In the genomic region with DNA sequence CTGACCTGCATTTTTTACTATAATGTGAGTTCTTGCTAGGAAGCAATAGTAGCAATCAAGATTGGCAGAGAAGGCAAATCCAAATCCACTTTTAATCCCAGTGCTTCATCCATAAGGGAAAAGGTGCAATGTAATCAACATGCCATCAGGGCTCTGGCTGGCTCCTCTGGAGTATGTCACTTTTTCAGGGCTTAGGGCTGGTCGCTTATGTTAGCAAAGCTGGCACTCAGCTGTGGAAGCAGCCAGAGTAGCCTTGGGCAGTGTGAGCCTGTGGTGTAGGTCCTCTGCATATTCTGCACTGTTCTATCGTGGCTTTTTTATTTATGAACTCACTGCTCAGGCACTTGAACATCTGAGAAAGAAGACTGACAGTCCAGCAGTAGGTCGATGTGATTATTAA, we compare ENCODE assay signal across 27 cellular contexts. TPM values are rescaled to one million over a fixed set of nuclear protein-coding genes. Genes with fewer than 3 reads are reported as not detected.
A peak's percentile ranks its signal among the peaks of the same experiment; 100 is the strongest.
DNase-seq lines count a peak whose midpoint lies in the region; ATAC-seq and TF ChIP-seq lines count a peak whose summit lies in the region.
"Had no signal": no experiment of that assay in that cellular context is flagged by ENCODE, and none has a peak within 500 bp of the region (broad histone marks: within the 10 kb centered on the region; RNA-seq: fewer than 3 reads in every experiment).

No MANE protein-coding gene starts in this region.

- no peak overlapping the region for H4K5ac ChIP-seq in IMR-90 (ENCODE audit: low read depth, low read length)

- H3K9ac ChIP-seq in IMR-90 (ENCODE audit: low read depth, low read length), result no peak overlapping the region
- H3K9ac ChIP-seq in SK-N-SH, result no peak overlapping the region
- H3K9ac ChIP-seq: BLaER1 treated with 17β-estradiol and CSF1 and Interleukin-3, amounts not matched to agents 10 nM and 100 nM; KMS-11 had no signal

- H3K9me2 ChIP-seq in SK-N-SH, result no peaks in the 10 kb centered on the region

- H3K79me1 ChIP-seq in IMR-90 (ENCODE audit: low read depth in 1 of 2, low read length in 2 of 2), result no peaks in the 10 kb centered on the region

- H3K27me3 ChIP-seq in IMR-90 (ENCODE audit: control insufficient read depth, insufficient read depth, low read length) (no peaks in the 10 kb centered on the region), SK-N-SH (ENCODE audit: insufficient read depth) (no peaks in the 10 kb centered on the region)
- H3K27me3 ChIP-seq: BLaER1 treated with 17β-estradiol and CSF1 and Interleukin-3, amounts not matched to agents 10 nM and 100 nM; SJSA1 had no signal

- no peaks in the 10 kb centered on the region for H3K79me2 ChIP-seq in SK-N-SH (ENCODE audit: insufficient read depth)

- no peak overlapping the region for H3K4me3 Mint-ChIP-seq in stimulated activated effector memory CD8-positive, alpha-beta T cell treated with anti-CD3 and anti-CD28 coated beads, Interleukin-12 subunit alpha, Interleukin-12 subunit beta, amount 100 ng/mL, for 72 hours
- H3K4me3 Mint-ChIP-seq in T-helper 2 cell treated with Interferon-gamma antibody and Interleukin-4, amounts not matched to agents 5 μg/mL and 100 μg/mL, for 36 hours, result no peak overlapping the region
- H3K4me3 Mint-ChIP-seq in activated CD8-positive, alpha-beta T cell treated with anti-CD3 and anti-CD28 coated beads for 36 hours, result no peak overlapping the region
- H3K4me3 Mint-ChIP-seq: CD4-positive, alpha-beta T cell; IgD-negative memory B cell had no signal

- H2AK9ac ChIP-seq in IMR-90 (replicated peaks; ENCODE audit: low read depth, low read length, poor library complexity), result no peak overlapping the region

- H4K91ac ChIP-seq in IMR-90 (ENCODE audit: insufficient read depth, low read depth, low read length), result no peak overlapping the region

- H3K27me3 Mint-ChIP-seq in T-helper 2 cell treated with Interferon-gamma antibody and Interleukin-4, amounts not matched to agents 5 μg/mL and 100 μg/mL, for 36 hours (ENCODE audit: low read depth), result peaks cover 21% of the 10 kb centered on the region
- H3K27me3 Mint-ChIP-seq in activated CD8-positive, alpha-beta T cell treated with anti-CD3 and anti-CD28 coated beads for 36 hours, result peaks cover 2% of the 10 kb centered on the region

- CTCF ChIA-PET in IMR-90 (lab: Yijun Ruan, JAX) (interaction anchor here (1.6 kb wide), 1 partner anchor 10 kb away, joined by 4 read pairs; no protein-coding TSS in a partner anchor), SK-N-SH (lab: Yijun Ruan, JAX) (interaction anchor here (1.3 to 1.7 kb wide), 2 partner anchors 22 to 128 kb away, joined by 3 to 5 read pairs; no protein-coding TSS in a partner anchor)
- CTCF ChIA-PET in activated CD8-positive, alpha-beta T cell treated with anti-CD3 and anti-CD28 coated beads for 36 hours (lab: Charles Lee), result no interaction called here

- H3K27ac ChIP-seq in IMR-90 (ENCODE audit: insufficient read depth, low read length), result no peak overlapping the region
- H3K27ac ChIP-seq in SK-N-SH (ENCODE audit: low read depth in 2 of 2, low read length in 1 of 2), result peak overlapping the region in 1 of 2 experiments; percentile 50; a peak in 2 of 4 replicates
- H3K27ac ChIP-seq: BLaER1 treated with 17β-estradiol and CSF1 and Interleukin-3, amounts not matched to agents 10 nM and 100 nM; KMS-11; SJSA1 had no signal

- H3K4ac ChIP-seq in IMR-90 (ENCODE audit: low read depth, low read length), result peak overlapping the region; percentile 33; the same call in 1 of the 2 replicates

- peak overlapping the region; percentile 46; the same call in 1 of the 2 replicates for H2BK20ac ChIP-seq in IMR-90 (ENCODE audit: low read depth, low read length)

- in situ Hi-C loops in IMR-90 (cut with MboI; ENCODE audit: low sequenced_read_pairs), result no loop called here

- H2AK5ac ChIP-seq in IMR-90 (ENCODE audit: low read depth, low read length), result no peak overlapping the region

- peak; percentile 51 for ATAC-seq in IMR-90 (ENCODE audit: low read depth)
- peak; percentile 34 for ATAC-seq in stimulated activated effector memory CD8-positive, alpha-beta T cell treated with anti-CD3 and anti-CD28 coated beads, Interleukin-12 subunit alpha, Interleukin-12 subunit beta, amount 100 ng/mL, for 72 hours
- ATAC-seq in activated CD8-positive, alpha-beta T cell treated with anti-CD3 and anti-CD28 coated beads for 36 hours, result no peak
- no peak for ATAC-seq in GM19467 (IDR thresholded peaks at IDR 0.05; ENCODE audit: unreplicated experiment)
- ATAC-seq: GM12878, PC-3 had no signal

- peaks cover 3% of the 10 kb centered on the region; the same call in 1 of the 2 replicates for H3K4me1 ChIP-seq in IMR-90 (ENCODE audit: control insufficient read depth, insufficient read depth, low read length)
- H3K4me1 ChIP-seq in SK-N-SH (ENCODE audit: control insufficient read depth in 1 of 2, insufficient read depth in 2 of 2, low read depth in 1 of 2, low read length in 1 of 2), result peaks cover 0 to 13% of the 10 kb centered on the region in 2 experiments; a peak in 2 of 4 replicates
- H3K4me1 ChIP-seq: SJSA1 had no signal

- no peak overlapping the region for H3K4me3 ChIP-seq in IMR-90 (ENCODE audit: insufficient read depth, low read depth, low read length)
- no peak overlapping the region for H3K4me3 ChIP-seq in SK-N-SH (ENCODE audit: low read depth in 2 of 2, low read length in 1 of 2)
- H3K4me3 ChIP-seq: BLaER1 treated with 17β-estradiol and CSF1 and Interleukin-3, amounts not matched to agents 10 nM and 100 nM; GM12878; SJSA1 had no signal

- no peak overlapping the region for H3K27ac Mint-ChIP-seq in stimulated activated effector memory CD8-positive, alpha-beta T cell treated with anti-CD3 and anti-CD28 coated beads, Interleukin-12 subunit alpha, Interleukin-12 subunit beta, amount 100 ng/mL, for 72 hours
- no peak overlapping the region for H3K27ac Mint-ChIP-seq in T-helper 2 cell treated with Interferon-gamma antibody and Interleukin-4, amounts not matched to agents 5 μg/mL and 100 μg/mL, for 36 hours
- no peak overlapping the region for H3K27ac Mint-ChIP-seq in activated CD8-positive, alpha-beta T cell treated with anti-CD3 and anti-CD28 coated beads for 36 hours
- H3K27ac Mint-ChIP-seq: CD4-positive, alpha-beta T cell; IgD-negative memory B cell had no signal

- no peaks in the 10 kb centered on the region for H3K4me1 Mint-ChIP-seq in stimulated activated effector memory CD8-positive, alpha-beta T cell treated with anti-CD3 and anti-CD28 coated beads, Interleukin-12 subunit alpha, Interleukin-12 subunit beta, amount 100 ng/mL, for 72 hours
- no peaks in the 10 kb centered on the region for H3K4me1 Mint-ChIP-seq in T-helper 2 cell treated with Interferon-gamma antibody and Interleukin-4, amounts not matched to agents 5 μg/mL and 100 μg/mL, for 36 hours (ENCODE audit: low read depth)
- no peaks in the 10 kb centered on the region for H3K4me1 Mint-ChIP-seq in activated CD8-positive, alpha-beta T cell treated with anti-CD3 and anti-CD28 coated beads for 36 hours (ENCODE audit: low read depth)
- H3K4me1 Mint-ChIP-seq: IgD-negative memory B cell had no signal

- TF ChIP-seq POLR2A in IMR-90 (IDR thresholded peaks at IDR 0.05; ENCODE audit: low read depth, low read length), result no peak

- H3K18ac ChIP-seq in IMR-90 (ENCODE audit: low read depth, low read length), result 0 out of 2 replicates have a peak overlapping the region, but pooled peaks have one; percentile 2

- no peak overlapping the region for H3K14ac ChIP-seq in IMR-90 (replicated peaks; ENCODE audit: low read depth, low read length)

- H3K4me2 ChIP-seq in IMR-90 (ENCODE audit: low read depth, low read length), result no peak overlapping the region
- no peak overlapping the region for H3K4me2 ChIP-seq in SK-N-SH
- H3K4me2 ChIP-seq: BLaER1 treated with 17β-estradiol and CSF1 and Interleukin-3, amounts not matched to agents 10 nM and 100 nM; KMS-11 had no signal

- H3K23ac ChIP-seq in IMR-90 (ENCODE audit: low read depth, low read length), result no peak overlapping the region

- peak in 1 of 2 experiments; percentile 84; a peak in 2 of 4 replicates for TF ChIP-seq EP300 in SK-N-SH (IDR thresholded peaks at IDR 0.05; ENCODE audit: borderline replicate concordance in 1 of 2, low read depth in 1 of 2, low read length in 1 of 2)

- H3K36me3 ChIP-seq in IMR-90 (ENCODE audit: control insufficient read depth, insufficient read depth, low read length), result no peaks in the 10 kb centered on the region
- no peaks in the 10 kb centered on the region for H3K36me3 ChIP-seq in SK-N-SH (replicated peaks in 1 of 2; ENCODE audit: control insufficient read depth in 1 of 2, insufficient read depth in 2 of 2, low read length in 1 of 2)
- H3K36me3 ChIP-seq: BLaER1 treated with 17β-estradiol and CSF1 and Interleukin-3, amounts not matched to agents 10 nM and 100 nM; SJSA1 had no signal

- no peaks in the 10 kb centered on the region for H3K36me3 Mint-ChIP-seq in stimulated activated effector memory CD8-positive, alpha-beta T cell treated with anti-CD3 and anti-CD28 coated beads, Interleukin-12 subunit alpha, Interleukin-12 subunit beta, amount 100 ng/mL, for 72 hours
- no peaks in the 10 kb centered on the region for H3K36me3 Mint-ChIP-seq in T-helper 2 cell treated with Interferon-gamma antibody and Interleukin-4, amounts not matched to agents 5 μg/mL and 100 μg/mL, for 36 hours (ENCODE audit: low read depth)
- no peaks in the 10 kb centered on the region for H3K36me3 Mint-ChIP-seq in activated CD8-positive, alpha-beta T cell treated with anti-CD3 and anti-CD28 coated beads for 36 hours (ENCODE audit: low read depth)

- no peaks in the 10 kb centered on the region for H3F3A ChIP-seq in SK-N-SH (replicated peaks; ENCODE audit: insufficient read depth)

- no peak overlapping the region for H2BK5ac ChIP-seq in IMR-90 (ENCODE audit: low read depth, low read length, poor library complexity, severe bottlenecking)

- no TSS peak for BruUV-seq in IMR-90 (replicated peaks; lab: Mats Ljungman, UMichigan)

- no peak for TF ChIP-seq CTCF in IMR-90 (conservative IDR thresholded peaks at IDR 0.05; ENCODE audit: low read depth, low read length)
- no peak for TF ChIP-seq CTCF in SK-N-SH (IDR thresholded peaks at IDR 0.05)
- no peak for TF ChIP-seq CTCF in activated CD8-positive, alpha-beta T cell treated with anti-CD3 and anti-CD28 coated beads for 36 hours (IDR thresholded peaks at IDR 0.05)

- WGBS in IMR-90 (ENCODE audit: extremely low coverage in 2 of 2, insufficient read length in 1 of 2), 2 experiments, result 80% methylated on average over 1 of the region's 3 CpGs; no CpG with 5 or more reads in 1 of the 2 experiments
- WGBS in SK-N-SH (ENCODE audit: low lambda C conversion rate), result 35% methylated on average over 3 of the region's 3 CpGs

- H4K20me1 ChIP-seq in IMR-90 (ENCODE audit: insufficient read depth, low read length) (no peaks in the 10 kb centered on the region), SK-N-SH (ENCODE audit: insufficient read depth) (no peaks in the 10 kb centered on the region)
- H4K20me1 ChIP-seq: BLaER1 treated with 17β-estradiol and CSF1 and Interleukin-3, amounts not matched to agents 10 nM and 100 nM had no signal

- DNase-seq in IMR-90 (no peak), SK-N-SH (peak; percentile 57), islet precursor cell (peak; percentile 70)
- DNase-seq in stimulated activated effector memory CD8-positive, alpha-beta T cell treated with anti-CD3 and anti-CD28 coated beads, Interleukin-12 subunit alpha, Interleukin-12 subunit beta, amount 100 ng/mL, for 72 hours (ENCODE audit: low spot score in 2 of 2), result no peak
- DNase-seq in T-helper 2 cell treated with Interferon-gamma antibody and Interleukin-4, amounts not matched to agents 5 μg/mL and 100 μg/mL, for 36 hours (ENCODE audit: low spot score), result no peak
- DNase-seq in activated CD8-positive, alpha-beta T cell treated with anti-CD3 and anti-CD28 coated beads for 36 hours, result no peak
- DNase-seq: AML-193; CD4-positive, alpha-beta T cell; DMS53; GDM1; NCI-H1048; NCI-H1417; NCI-H1694 treated with DMSO at 0.1 percent for 48 hours; NCI-H2081 treated with DMSO at 0.1 percent for 48 hours; NCI-H2171 treated with DMSO at 0.1 percent for 48 hours; NCI-H524; NCI-H748 treated with DMSO at 0.1 percent for 48 hours; NK-92 treated with Interleukin-12 subunit alpha and Interleukin-12 subunit beta, amount 100 ng/mL, for 24 hours; PC-3; Right ventricle myocardium superior; RPMI8226 had no signal

- H2BK120ac ChIP-seq in IMR-90 (ENCODE audit: low read depth, low read length), result no peak overlapping the region

- TF ChIP-seq RAD21 in IMR-90 (IDR thresholded peaks at IDR 0.05; ENCODE audit: low read length), result no peak
- TF ChIP-seq RAD21 in SK-N-SH (IDR thresholded peaks at IDR 0.05; ENCODE audit: low read length), result 0 out of 2 replicates have a peak, but pooled peaks have one; percentile 21

- H2AFZ ChIP-seq in IMR-90 (replicated peaks; ENCODE audit: low read length, poor library complexity) (no peak overlapping the region), SK-N-SH (ENCODE audit: low read depth) (no peak overlapping the region)

- dilution Hi-C loops in IMR-90 (cut with HindIII; ENCODE audit: low sequenced_read_pairs, unreplicated experiment), result no loop called here

- H3K9me1 ChIP-seq in IMR-90 (ENCODE audit: insufficient read depth, low read length), result no peaks in the 10 kb centered on the region; the same call in 1 of the 2 replicates

- H3K56ac ChIP-seq in IMR-90 (ENCODE audit: extremely low read depth, insufficient read depth, low read length), result no peak overlapping the region

- H3K9me3 Mint-ChIP-seq in stimulated activated effector memory CD8-positive, alpha-beta T cell treated with anti-CD3 and anti-CD28 coated beads, Interleukin-12 subunit alpha, Interleukin-12 subunit beta, amount 100 ng/mL, for 72 hours, result peaks cover 2% of the 10 kb centered on the region
- H3K9me3 Mint-ChIP-seq in T-helper 2 cell treated with Interferon-gamma antibody and Interleukin-4, amounts not matched to agents 5 μg/mL and 100 μg/mL, for 36 hours, result peaks cover 6% of the 10 kb centered on the region
- peaks cover 2% of the 10 kb centered on the region for H3K9me3 Mint-ChIP-seq in activated CD8-positive, alpha-beta T cell treated with anti-CD3 and anti-CD28 coated beads for 36 hours
- H3K9me3 Mint-ChIP-seq: CD4-positive, alpha-beta T cell had no signal

- no peaks in the 10 kb centered on the region for H3K9me3 ChIP-seq in IMR-90 (ENCODE audit: control insufficient read depth, insufficient read depth, low read length)
- no peaks in the 10 kb centered on the region for H3K9me3 ChIP-seq in SK-N-SH
- H3K9me3 ChIP-seq: BLaER1 treated with 17β-estradiol and CSF1 and Interleukin-3, amounts not matched to agents 10 nM and 100 nM; SJSA1 had no signal

- POLR2A ChIA-PET in IMR-90 (lab: Charles Lee; ENCODE audit: unreplicated experiment) (no interaction called here), SK-N-SH (lab: Yijun Ruan, JAX) (no interaction called here)
- POLR2A ChIA-PET in activated CD8-positive, alpha-beta T cell treated with anti-CD3 and anti-CD28 coated beads for 36 hours (lab: Charles Lee), result no interaction called here

- no peak overlapping the region for H2BK15ac ChIP-seq in IMR-90 (ENCODE audit: low read depth, low read length)

- no peak overlapping the region; a peak in 1 of 4 replicates for H4K8ac ChIP-seq in IMR-90 (ENCODE audit: low read depth in 2 of 2, low read length in 2 of 2)

- intact Hi-C loops in IMR-90 (cut with micrococcal nuclease), result no loop called here
- intact Hi-C loops in activated CD8-positive, alpha-beta T cell treated with anti-CD3 and anti-CD28 coated beads for 36 hours (cut with micrococcal nuclease), result no loop called here

RNA-seq across cellular contexts. Expression of a gene that starts 16.1 kb away (rescaled TPM):
- 1.6 and 1.7 TPM in 2 replicates for total RNA-seq in IMR-90 (2012; rRNA removed)
- 0.29 and 0.52 TPM in 2 replicates for polyA plus RNA-seq in IMR-90 (2012; rRNA removed)
- 0.33 and 0.35 TPM in 2 replicates for polyA plus RNA-seq in IMR-90 (2012; cell fraction: cytosol; rRNA removed)
- polyA plus RNA-seq in IMR-90 (2012; cell fraction: nucleus; rRNA removed; ENCODE audit: low replicate concordance), result 0.61 and 1.3 TPM in 2 replicates
- 0.99 and 1.0 TPM in 2 replicates for polyA plus RNA-seq in SK-N-SH (2012; rRNA removed)
- 0.80 and 0.85 TPM in 2 replicates for polyA plus RNA-seq in SK-N-SH (2012; cell fraction: cytosol; rRNA removed)
- 0.65 and 1.1 TPM in 2 replicates for polyA plus RNA-seq in SK-N-SH (2012; cell fraction: nucleus; rRNA removed)
- not detected for total RNA-seq in activated CD8-positive, alpha-beta T cell treated with anti-CD3 and anti-CD28 coated beads for 36 hours
- total RNA-seq: CD4-positive, alpha-beta T cell; Right ventricle myocardium superior; SJSA1 had no signal
- polyA plus RNA-seq: IgD-negative memory B cell had no signal

Comparison
In these comparisons a context has a peak if more than half of its experiments do, and no peak if none do; other contexts are left out.
1. ATAC-seq: peak in IMR-90 (single experiment) and stimulated activated effector memory CD8-positive, alpha-beta T cell treated with anti-CD3 and anti-CD28 coated beads, Interleukin-12 subunit alpha, Interleukin-12 subunit beta, amount 100 ng/mL, for 72 hours (single experiment); none in activated CD8-positive, alpha-beta T cell treated with anti-CD3 and anti-CD28 coated beads for 36 hours (single experiment) and GM19467 (single experiment).
2. DNase-seq: peak in SK-N-SH (single experiment) and islet precursor cell (single experiment); none in IMR-90 (single experiment), stimulated activated effector memory CD8-positive, alpha-beta T cell treated with anti-CD3 and anti-CD28 coated beads, Interleukin-12 subunit alpha, Interleukin-12 subunit beta, amount 100 ng/mL, for 72 hours (0 of 2), T-helper 2 cell treated with Interferon-gamma antibody and Interleukin-4, amounts not matched to agents 5 μg/mL and 100 μg/mL, for 36 hours (single experiment) and activated CD8-positive, alpha-beta T cell treated with anti-CD3 and anti-CD28 coated beads for 36 hours (single experiment).